19 cellular contexts compared by ENCODE assay signal in genomic region chr5:9928266-9928750, GRCh38.
"Had no signal": no experiment of that assay in that cellular context is flagged by ENCODE, and none has a peak within 500 bp of the region (broad histone marks: within the 10 kb centered on the region; RNA-seq: fewer than 3 reads in every experiment).

No MANE protein-coding gene starts in this region.

- H3K4me3 ChIP-seq: gastroesophageal sphincter, heart right ventricle, prostate gland, right lobe of liver, spleen, stomach, testis had no signal

- H3K4me1 Mint-ChIP-seq: activated CD4-positive, alpha-beta T cell treated with anti-CD3 and anti-CD28 coated beads, Interleukin-2, amount 10 ng/mL, durations not matched to agents 7 days and 5 days; activated naive CD8-positive, alpha-beta T cell treated with anti-CD3 and anti-CD28 coated beads, Interleukin-2, amount 10 ng/mL, durations not matched to agents 7 days and 5 days; naive thymus-derived CD4-positive, alpha-beta T cell had no signal

- H3K9me3 ChIP-seq: prostate gland, right lobe of liver, testis had no signal

- H3K4me1 ChIP-seq: gastroesophageal sphincter, heart right ventricle, prostate gland, right lobe of liver, spleen, stomach, testis had no signal

- H3K27ac ChIP-seq: gastroesophageal sphincter, heart right ventricle, prostate gland, right lobe of liver, spleen, stomach, testis had no signal

- H3K36me3 ChIP-seq: gastroesophageal sphincter, heart right ventricle, prostate gland, right lobe of liver, spleen, stomach had no signal

- H3K27me3 Mint-ChIP-seq: activated CD4-positive, alpha-beta T cell treated with anti-CD3 and anti-CD28 coated beads, Interleukin-2, amount 10 ng/mL, durations not matched to agents 7 days and 5 days; activated naive CD8-positive, alpha-beta T cell treated with anti-CD3 and anti-CD28 coated beads, Interleukin-2, amount 10 ng/mL, durations not matched to agents 7 days and 5 days; dendritic cell treated with granulocyte-macrophage colony-stimulating factor and Interleukin-4, amounts not matched to agents 40 ng/mL and 50 ng/mL, for 4 days; effector memory CD8-positive, alpha-beta T cell had no signal

- H3K27me3 ChIP-seq: gastroesophageal sphincter, heart right ventricle, right lobe of liver, spleen, stomach, testis had no signal

- H3K27ac Mint-ChIP-seq: activated CD4-positive, alpha-beta T cell treated with anti-CD3 and anti-CD28 coated beads, Interleukin-2, amount 10 ng/mL, durations not matched to agents 7 days and 5 days; activated naive CD8-positive, alpha-beta T cell treated with anti-CD3 and anti-CD28 coated beads, Interleukin-2, amount 10 ng/mL, durations not matched to agents 7 days and 5 days; dendritic cell treated with granulocyte-macrophage colony-stimulating factor and Interleukin-4, amounts not matched to agents 40 ng/mL and 50 ng/mL, for 4 days; effector memory CD8-positive, alpha-beta T cell; naive thymus-derived CD4-positive, alpha-beta T cell had no signal

- H3K36me3 Mint-ChIP-seq: activated naive CD8-positive, alpha-beta T cell treated with anti-CD3 and anti-CD28 coated beads, Interleukin-2, amount 10 ng/mL, durations not matched to agents 7 days and 5 days had no signal

- DNase-seq: activated CD4-positive, alpha-beta T cell treated with anti-CD3 and anti-CD28 coated beads, Interleukin-2, amount 10 ng/mL, durations not matched to agents 7 days and 5 days; activated CD4-positive, CD25-positive, alpha-beta regulatory T cell; activated CD8-positive, alpha-beta memory T cell treated with anti-CD3 and anti-CD28 coated beads for 24 hours; activated naive CD4-positive, alpha-beta T cell; activated naive CD8-positive, alpha-beta T cell treated with anti-CD3 and anti-CD28 coated beads, Interleukin-2, amount 10 ng/mL, durations not matched to agents 7 days and 5 days; activated T-cell treated with anti-CD3 and anti-CD28 coated beads for 4 hours; effector memory CD8-positive, alpha-beta T cell; heart right ventricle; left colon; naive thymus-derived CD4-positive, alpha-beta T cell; occipital lobe; right lobe of liver; spleen; stomach; T-helper 2 cell; testis had no signal

- H3K4me3 Mint-ChIP-seq: activated CD4-positive, alpha-beta T cell treated with anti-CD3 and anti-CD28 coated beads, Interleukin-2, amount 10 ng/mL, durations not matched to agents 7 days and 5 days; activated naive CD8-positive, alpha-beta T cell treated with anti-CD3 and anti-CD28 coated beads, Interleukin-2, amount 10 ng/mL, durations not matched to agents 7 days and 5 days; dendritic cell treated with granulocyte-macrophage colony-stimulating factor and Interleukin-4, amounts not matched to agents 40 ng/mL and 50 ng/mL, for 4 days; effector memory CD8-positive, alpha-beta T cell; naive thymus-derived CD4-positive, alpha-beta T cell had no signal

- ATAC-seq: effector memory CD8-positive, alpha-beta T cell; gastroesophageal sphincter; heart right ventricle; left colon; naive thymus-derived CD4-positive, alpha-beta T cell; right lobe of liver had no signal
